1 cellular context compared by ENCODE assay signal in the genomic region with DNA sequence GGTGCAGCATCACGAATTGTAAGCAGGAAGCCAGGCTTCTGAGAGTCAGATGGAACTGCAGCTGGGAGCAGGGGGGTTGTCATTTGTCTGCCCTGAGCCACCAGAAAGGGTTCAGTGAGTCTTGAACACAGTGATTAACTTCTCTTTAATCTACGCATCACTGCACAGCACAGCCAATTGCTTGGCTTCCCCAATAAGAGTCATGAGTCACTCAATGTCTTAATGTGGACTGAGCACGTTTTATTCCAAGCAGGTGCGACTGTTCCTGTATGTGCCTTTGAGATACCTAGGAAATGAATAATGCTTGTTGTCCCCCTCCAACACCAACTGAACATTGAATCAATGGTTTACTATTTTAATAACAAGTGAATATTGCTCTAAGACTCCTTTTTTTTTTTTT.
TF ChIP-seq lines count a peak whose summit lies in the region.

No MANE protein-coding gene starts in this region.

TF ChIP-seq in HepG2, 621 proteins besides CTCF, POLR2A, EP300 and RAD21:
- TF ChIP-seq ZNF362 (CRISPR knock-in tag; IDR thresholded peaks at IDR 0.05; ENCODE audit: borderline replicate concordance) = 0 out of 2 replicates have a peak, but pooled peaks have one; percentile 19
- no peak for TF ChIP-seq MAFG (CRISPR knock-in tag; IDR thresholded peaks at IDR 0.05)
